In the genomic region with DNA sequence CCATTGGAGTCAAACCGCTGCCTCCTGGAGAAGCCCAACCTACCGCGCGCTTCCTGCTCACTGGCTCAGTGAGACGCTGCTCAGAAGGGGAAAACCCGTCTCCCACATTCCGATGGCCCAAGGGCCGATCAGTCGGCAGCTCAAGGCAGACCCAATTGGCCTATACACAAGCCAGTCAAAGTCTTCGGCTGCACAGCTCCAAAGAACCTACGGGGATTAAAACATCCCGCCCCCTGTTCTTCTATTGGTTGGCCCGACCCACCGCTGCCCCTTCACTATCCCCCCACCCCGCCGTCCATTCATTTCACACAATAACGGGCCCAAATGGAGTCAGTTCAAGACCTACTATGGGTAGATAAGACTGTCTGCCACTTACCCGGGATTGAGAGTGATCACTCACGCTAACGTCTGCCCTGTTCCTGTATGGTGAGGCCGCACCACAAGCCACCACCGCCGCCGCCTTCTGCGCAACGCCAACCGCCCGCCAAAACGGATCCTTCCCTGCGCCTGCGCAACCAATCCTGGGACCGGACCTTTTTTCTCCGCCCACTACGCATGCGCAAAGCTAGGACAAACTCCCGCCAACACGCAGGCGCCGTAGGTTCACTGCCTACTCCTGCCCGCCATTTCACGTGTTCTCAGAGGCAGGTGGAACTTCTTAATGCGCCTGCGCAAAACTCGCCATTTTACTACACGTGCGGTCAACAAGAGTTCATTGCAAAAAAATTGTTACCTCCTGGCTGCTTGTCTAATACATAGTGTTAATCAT, we compare ENCODE assay signal across 1 cellular context.
TF ChIP-seq lines count a peak whose summit lies in the region.

A gene (minus strand): TSS at position 491 of the 769 bp plus-strand sequence. CDS start 22,472 bp downstream, outside the sequence.

TF ChIP-seq in HepG2, 621 proteins besides CTCF, POLR2A, EP300 and RAD21 (continued from another document):
- TF ChIP-seq, protein P1, sequence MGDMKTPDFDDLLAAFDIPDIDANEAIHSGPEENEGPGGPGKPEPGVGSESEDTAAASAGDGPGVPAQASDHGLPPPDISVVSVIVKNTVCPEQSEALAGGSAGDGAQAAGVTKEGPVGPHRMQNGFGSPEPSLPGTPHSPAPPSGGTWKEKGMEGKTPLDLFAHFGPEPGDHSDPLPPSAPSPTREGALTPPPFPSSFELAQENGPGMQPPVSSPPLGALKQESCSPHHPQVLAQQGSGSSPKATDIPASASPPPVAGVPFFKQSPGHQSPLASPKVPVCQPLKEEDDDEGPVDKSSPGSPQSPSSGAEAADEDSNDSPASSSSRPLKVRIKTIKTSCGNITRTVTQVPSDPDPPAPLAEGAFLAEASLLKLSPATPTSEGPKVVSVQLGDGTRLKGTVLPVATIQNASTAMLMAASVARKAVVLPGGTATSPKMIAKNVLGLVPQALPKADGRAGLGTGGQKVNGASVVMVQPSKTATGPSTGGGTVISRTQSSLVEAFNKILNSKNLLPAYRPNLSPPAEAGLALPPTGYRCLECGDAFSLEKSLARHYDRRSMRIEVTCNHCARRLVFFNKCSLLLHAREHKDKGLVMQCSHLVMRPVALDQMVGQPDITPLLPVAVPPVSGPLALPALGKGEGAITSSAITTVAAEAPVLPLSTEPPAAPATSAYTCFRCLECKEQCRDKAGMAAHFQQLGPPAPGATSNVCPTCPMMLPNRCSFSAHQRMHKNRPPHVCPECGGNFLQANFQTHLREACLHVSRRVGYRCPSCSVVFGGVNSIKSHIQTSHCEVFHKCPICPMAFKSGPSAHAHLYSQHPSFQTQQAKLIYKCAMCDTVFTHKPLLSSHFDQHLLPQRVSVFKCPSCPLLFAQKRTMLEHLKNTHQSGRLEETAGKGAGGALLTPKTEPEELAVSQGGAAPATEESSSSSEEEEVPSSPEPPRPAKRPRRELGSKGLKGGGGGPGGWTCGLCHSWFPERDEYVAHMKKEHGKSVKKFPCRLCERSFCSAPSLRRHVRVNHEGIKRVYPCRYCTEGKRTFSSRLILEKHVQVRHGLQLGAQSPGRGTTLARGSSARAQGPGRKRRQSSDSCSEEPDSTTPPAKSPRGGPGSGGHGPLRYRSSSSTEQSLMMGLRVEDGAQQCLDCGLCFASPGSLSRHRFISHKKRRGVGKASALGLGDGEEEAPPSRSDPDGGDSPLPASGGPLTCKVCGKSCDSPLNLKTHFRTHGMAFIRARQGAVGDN (CRISPR knock-in tag; IDR thresholded peaks at IDR 0.05): peak; percentile 95
- TF ChIP-seq HIVEP1 (CRISPR knock-in tag; IDR thresholded peaks at IDR 0.05) (peak; percentile 82; the same call in 1 of the 2 replicates), SPEN (CRISPR knock-in tag; IDR thresholded peaks at IDR 0.05; ENCODE audit: low read depth) (peak; percentile 24; the same call in 1 of the 2 replicates), HNRNPLL (IDR thresholded peaks at IDR 0.05; ENCODE audit: low read depth, low read length, poor library complexity, severe bottlenecking) (peak; percentile 97), ATF7-NPFF (CRISPR knock-in tag; IDR thresholded peaks at IDR 0.05; ENCODE audit: low read depth) (peak; percentile 69), SOX6 (IDR thresholded peaks at IDR 0.05) (no peak), SOX6 (CRISPR knock-in tag; IDR thresholded peaks at IDR 0.05) (peak; percentile 53), GATAD1 (CRISPR knock-in tag; IDR thresholded peaks at IDR 0.05) (peak; percentile 67), MED8 (CRISPR knock-in tag; IDR thresholded peaks at IDR 0.05; ENCODE audit: insufficient replicate concordance) (peak; percentile 34), ZNF557 (CRISPR knock-in tag; IDR thresholded peaks at IDR 0.05) (peak; percentile 17; the same call in 1 of the 2 replicates), RCOR2 (CRISPR knock-in tag; IDR thresholded peaks at IDR 0.05) (no peak), ZNF670 (CRISPR knock-in tag; IDR thresholded peaks at IDR 0.05; ENCODE audit: borderline replicate concordance) (peak; percentile 78; the same call in 1 of the 2 replicates), ZNF619 (CRISPR knock-in tag; IDR thresholded peaks at IDR 0.05) (peak; percentile 71)
- TF ChIP-seq, protein P2, sequence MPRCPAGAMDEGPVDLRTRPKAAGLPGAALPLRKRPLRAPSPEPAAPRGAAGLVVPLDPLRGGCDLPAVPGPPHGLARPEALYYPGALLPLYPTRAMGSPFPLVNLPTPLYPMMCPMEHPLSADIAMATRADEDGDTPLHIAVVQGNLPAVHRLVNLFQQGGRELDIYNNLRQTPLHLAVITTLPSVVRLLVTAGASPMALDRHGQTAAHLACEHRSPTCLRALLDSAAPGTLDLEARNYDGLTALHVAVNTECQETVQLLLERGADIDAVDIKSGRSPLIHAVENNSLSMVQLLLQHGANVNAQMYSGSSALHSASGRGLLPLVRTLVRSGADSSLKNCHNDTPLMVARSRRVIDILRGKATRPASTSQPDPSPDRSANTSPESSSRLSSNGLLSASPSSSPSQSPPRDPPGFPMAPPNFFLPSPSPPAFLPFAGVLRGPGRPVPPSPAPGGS (CRISPR knock-in tag; IDR thresholded peaks at IDR 0.05): peak; percentile 74; the same call in 1 of the 2 replicates
- TF ChIP-seq, protein P3, sequence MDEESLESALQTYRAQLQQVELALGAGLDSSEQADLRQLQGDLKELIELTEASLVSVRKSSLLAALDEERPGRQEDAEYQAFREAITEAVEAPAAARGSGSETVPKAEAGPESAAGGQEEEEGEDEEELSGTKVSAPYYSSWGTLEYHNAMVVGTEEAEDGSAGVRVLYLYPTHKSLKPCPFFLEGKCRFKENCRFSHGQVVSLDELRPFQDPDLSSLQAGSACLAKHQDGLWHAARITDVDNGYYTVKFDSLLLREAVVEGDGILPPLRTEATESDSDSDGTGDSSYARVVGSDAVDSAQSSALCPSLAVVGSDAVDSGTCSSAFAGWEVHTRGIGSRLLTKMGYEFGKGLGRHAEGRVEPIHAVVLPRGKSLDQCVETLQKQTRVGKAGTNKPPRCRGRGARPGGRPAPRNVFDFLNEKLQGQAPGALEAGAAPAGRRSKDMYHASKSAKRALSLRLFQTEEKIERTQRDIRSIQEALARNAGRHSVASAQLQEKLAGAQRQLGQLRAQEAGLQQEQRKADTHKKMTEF (CRISPR knock-in tag; IDR thresholded peaks at IDR 0.05): no peak; the same call in 1 of the 2 replicates
